1 cellular context compared by ENCODE assay signal in the genomic region with DNA sequence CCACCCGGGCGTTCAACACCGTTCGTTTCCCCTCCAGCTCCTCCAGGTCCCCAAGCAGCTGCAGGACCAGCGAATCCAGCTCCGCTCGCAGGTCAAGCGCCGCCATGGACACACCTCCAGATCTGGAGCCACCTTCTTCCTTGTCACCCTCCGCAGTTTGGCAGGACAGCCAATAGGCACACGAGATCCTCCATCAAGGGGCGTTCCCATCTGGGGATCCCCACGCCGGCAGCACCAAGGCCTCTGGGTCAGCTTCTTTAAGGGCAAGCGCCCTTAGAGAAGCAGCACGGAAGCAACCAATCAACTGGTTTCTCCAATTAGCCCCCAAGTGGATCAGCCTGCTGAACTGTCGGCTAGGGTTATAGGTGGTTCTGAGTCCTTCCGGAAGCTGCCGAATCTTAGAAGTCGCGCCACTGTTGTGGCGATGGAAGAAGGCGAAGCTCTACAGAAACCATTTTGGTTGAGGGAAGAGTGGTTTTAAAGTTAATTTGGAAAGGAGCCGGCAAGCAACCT.
A peak's percentile ranks its signal among the peaks of the same experiment; 100 is the strongest.
TF ChIP-seq lines count a peak whose summit lies in the region.

No MANE protein-coding gene starts in this region.

TF ChIP-seq in HepG2, 621 proteins besides CTCF, POLR2A, EP300 and RAD21 (continued from another document and continues in another):
- TF ChIP-seq ZNF749 (CRISPR knock-in tag; IDR thresholded peaks at IDR 0.05; ENCODE audit: borderline replicate concordance) (no peak), SRY (CRISPR knock-in tag; IDR thresholded peaks at IDR 0.05) (no peak), SNRNP70 (IDR thresholded peaks at IDR 0.05; ENCODE audit: low read depth, low read length) (no peak), ZBTB3 (CRISPR knock-in tag; IDR thresholded peaks at IDR 0.05; ENCODE audit: borderline replicate concordance, low read depth) (no peak), DNMT1 (CRISPR knock-in tag; IDR thresholded peaks at IDR 0.05) (no peak), ZBTB7A (CRISPR knock-in tag; IDR thresholded peaks at IDR 0.05) (no peak), MIXL1 (CRISPR knock-in tag; IDR thresholded peaks at IDR 0.05) (peak; percentile 20; the same call in 1 of the 2 replicates), ZSCAN22 (CRISPR knock-in tag; IDR thresholded peaks at IDR 0.05) (no peak; the same call in 1 of the 2 replicates), SAFB2 (CRISPR knock-in tag; IDR thresholded peaks at IDR 0.05; ENCODE audit: borderline replicate concordance, low read depth) (no peak; the same call in 1 of the 2 replicates), CENPT (CRISPR knock-in tag; IDR thresholded peaks at IDR 0.05; ENCODE audit: low read depth) (no peak), FOXC1 (CRISPR knock-in tag; IDR thresholded peaks at IDR 0.05; ENCODE audit: borderline replicate concordance) (peak; percentile 36; the same call in 1 of the 2 replicates), PHF21A (CRISPR knock-in tag; IDR thresholded peaks at IDR 0.05) (no peak), SOX6 (IDR thresholded peaks at IDR 0.05) (no peak), SOX6 (CRISPR knock-in tag; IDR thresholded peaks at IDR 0.05) (no peak), ZNF329 (CRISPR knock-in tag; IDR thresholded peaks at IDR 0.05; ENCODE audit: low read depth) (peak; percentile 48; the same call in 1 of the 2 replicates), POLR2AphosphoS5 (IDR thresholded peaks at IDR 0.05; ENCODE audit: low read depth, low read length) (peak; percentile 82), ZNF850 (CRISPR knock-in tag; conservative IDR thresholded peaks at IDR 0.05) (no peak), ATF7-NPFF (CRISPR knock-in tag; IDR thresholded peaks at IDR 0.05; ENCODE audit: low read depth) (no peak), MYNN (CRISPR knock-in tag; IDR thresholded peaks at IDR 0.05; ENCODE audit: low read depth) (no peak; the same call in 1 of the 2 replicates), ZNF335 (CRISPR knock-in tag; IDR thresholded peaks at IDR 0.05) (no peak), HOXA3 (CRISPR knock-in tag; IDR thresholded peaks at IDR 0.05) (0 out of 2 replicates have a peak, but pooled peaks have one; percentile 87), PRMT3 (CRISPR knock-in tag; IDR thresholded peaks at IDR 0.05; ENCODE audit: borderline replicate concordance, low read depth) (no peak), CHD2 (IDR thresholded peaks at IDR 0.05; ENCODE audit: low read depth, low read length) (no peak), KDM3A (CRISPR knock-in tag; IDR thresholded peaks at IDR 0.05; ENCODE audit: low read depth) (peak; percentile 16; the same call in 1 of the 2 replicates), HCFC1 (IDR thresholded peaks at IDR 0.05; ENCODE audit: low read depth, low read length) (no peak; the same call in 1 of the 2 replicates), ZNF331 (CRISPR knock-in tag; IDR thresholded peaks at IDR 0.05) (no peak; the same call in 1 of the 2 replicates), ZNF484 (CRISPR knock-in tag; IDR thresholded peaks at IDR 0.05; ENCODE audit: borderline replicate concordance, low read depth) (no peak), MATR3 (CRISPR knock-in tag; IDR thresholded peaks at IDR 0.05) (no peak), CAMTA2 (CRISPR knock-in tag; IDR thresholded peaks at IDR 0.05; ENCODE audit: borderline replicate concordance) (no peak), FOXK2 (IDR thresholded peaks at IDR 0.05) (no peak), ZNF652 (CRISPR knock-in tag; IDR thresholded peaks at IDR 0.05; ENCODE audit: borderline replicate concordance, low read depth) (no peak), ZNF883 (CRISPR knock-in tag; IDR thresholded peaks at IDR 0.05; ENCODE audit: not compliant biosample characterization) (peak; percentile 9)
- TF ChIP-seq, protein P1, sequence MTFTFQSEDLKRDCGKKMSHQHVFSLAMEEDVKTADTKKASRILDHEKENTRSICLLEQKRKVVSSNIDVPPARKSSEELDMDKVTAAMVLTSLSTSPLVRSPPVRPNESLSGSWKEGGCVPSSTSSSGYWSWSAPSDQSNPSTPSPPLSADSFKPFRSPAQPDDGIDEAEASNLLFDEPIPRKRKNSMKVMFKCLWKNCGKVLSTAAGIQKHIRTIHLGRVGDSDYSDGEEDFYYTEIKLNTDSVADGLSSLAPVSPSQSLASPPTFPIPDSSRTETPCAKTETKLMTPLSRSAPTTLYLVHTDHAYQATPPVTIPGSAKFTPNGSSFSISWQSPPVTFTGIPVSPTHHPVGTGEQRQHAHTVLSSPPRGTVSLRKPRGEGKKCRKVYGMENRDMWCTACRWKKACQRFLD (CRISPR knock-in tag; IDR thresholded peaks at IDR 0.05; ENCODE audit: borderline replicate concordance) = 0 out of 2 replicates have a peak, but pooled peaks have one; percentile 37
- TF ChIP-seq, protein P2, sequence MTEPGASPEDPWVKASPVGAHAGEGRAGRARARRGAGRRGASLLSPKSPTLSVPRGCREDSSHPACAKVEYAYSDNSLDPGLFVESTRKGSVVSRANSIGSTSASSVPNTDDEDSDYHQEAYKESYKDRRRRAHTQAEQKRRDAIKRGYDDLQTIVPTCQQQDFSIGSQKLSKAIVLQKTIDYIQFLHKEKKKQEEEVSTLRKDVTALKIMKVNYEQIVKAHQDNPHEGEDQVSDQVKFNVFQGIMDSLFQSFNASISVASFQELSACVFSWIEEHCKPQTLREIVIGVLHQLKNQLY (CRISPR knock-in tag; IDR thresholded peaks at IDR 0.05) = peak; percentile 14; the same call in 1 of the 2 replicates
- TF ChIP-seq, protein P3, sequence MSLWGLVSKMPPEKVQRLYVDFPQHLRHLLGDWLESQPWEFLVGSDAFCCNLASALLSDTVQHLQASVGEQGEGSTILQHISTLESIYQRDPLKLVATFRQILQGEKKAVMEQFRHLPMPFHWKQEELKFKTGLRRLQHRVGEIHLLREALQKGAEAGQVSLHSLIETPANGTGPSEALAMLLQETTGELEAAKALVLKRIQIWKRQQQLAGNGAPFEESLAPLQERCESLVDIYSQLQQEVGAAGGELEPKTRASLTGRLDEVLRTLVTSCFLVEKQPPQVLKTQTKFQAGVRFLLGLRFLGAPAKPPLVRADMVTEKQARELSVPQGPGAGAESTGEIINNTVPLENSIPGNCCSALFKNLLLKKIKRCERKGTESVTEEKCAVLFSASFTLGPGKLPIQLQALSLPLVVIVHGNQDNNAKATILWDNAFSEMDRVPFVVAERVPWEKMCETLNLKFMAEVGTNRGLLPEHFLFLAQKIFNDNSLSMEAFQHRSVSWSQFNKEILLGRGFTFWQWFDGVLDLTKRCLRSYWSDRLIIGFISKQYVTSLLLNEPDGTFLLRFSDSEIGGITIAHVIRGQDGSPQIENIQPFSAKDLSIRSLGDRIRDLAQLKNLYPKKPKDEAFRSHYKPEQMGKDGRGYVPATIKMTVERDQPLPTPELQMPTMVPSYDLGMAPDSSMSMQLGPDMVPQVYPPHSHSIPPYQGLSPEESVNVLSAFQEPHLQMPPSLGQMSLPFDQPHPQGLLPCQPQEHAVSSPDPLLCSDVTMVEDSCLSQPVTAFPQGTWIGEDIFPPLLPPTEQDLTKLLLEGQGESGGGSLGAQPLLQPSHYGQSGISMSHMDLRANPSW (CRISPR knock-in tag; IDR thresholded peaks at IDR 0.05; ENCODE audit: borderline replicate concordance) = no peak
- TF ChIP-seq, protein P4, sequence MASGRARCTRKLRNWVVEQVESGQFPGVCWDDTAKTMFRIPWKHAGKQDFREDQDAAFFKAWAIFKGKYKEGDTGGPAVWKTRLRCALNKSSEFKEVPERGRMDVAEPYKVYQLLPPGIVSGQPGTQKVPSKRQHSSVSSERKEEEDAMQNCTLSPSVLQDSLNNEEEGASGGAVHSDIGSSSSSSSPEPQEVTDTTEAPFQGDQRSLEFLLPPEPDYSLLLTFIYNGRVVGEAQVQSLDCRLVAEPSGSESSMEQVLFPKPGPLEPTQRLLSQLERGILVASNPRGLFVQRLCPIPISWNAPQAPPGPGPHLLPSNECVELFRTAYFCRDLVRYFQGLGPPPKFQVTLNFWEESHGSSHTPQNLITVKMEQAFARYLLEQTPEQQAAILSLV (CRISPR knock-in tag; IDR thresholded peaks at IDR 0.05; ENCODE audit: borderline replicate concordance) = peak; percentile 50; the same call in 1 of the 2 replicates
- TF ChIP-seq, protein P5, sequence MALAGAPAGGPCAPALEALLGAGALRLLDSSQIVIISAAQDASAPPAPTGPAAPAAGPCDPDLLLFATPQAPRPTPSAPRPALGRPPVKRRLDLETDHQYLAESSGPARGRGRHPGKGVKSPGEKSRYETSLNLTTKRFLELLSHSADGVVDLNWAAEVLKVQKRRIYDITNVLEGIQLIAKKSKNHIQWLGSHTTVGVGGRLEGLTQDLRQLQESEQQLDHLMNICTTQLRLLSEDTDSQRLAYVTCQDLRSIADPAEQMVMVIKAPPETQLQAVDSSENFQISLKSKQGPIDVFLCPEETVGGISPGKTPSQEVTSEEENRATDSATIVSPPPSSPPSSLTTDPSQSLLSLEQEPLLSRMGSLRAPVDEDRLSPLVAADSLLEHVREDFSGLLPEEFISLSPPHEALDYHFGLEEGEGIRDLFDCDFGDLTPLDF (CRISPR knock-in tag; IDR thresholded peaks at IDR 0.05) = peak; percentile 21; the same call in 1 of the 2 replicates
- TF ChIP-seq, protein P6, sequence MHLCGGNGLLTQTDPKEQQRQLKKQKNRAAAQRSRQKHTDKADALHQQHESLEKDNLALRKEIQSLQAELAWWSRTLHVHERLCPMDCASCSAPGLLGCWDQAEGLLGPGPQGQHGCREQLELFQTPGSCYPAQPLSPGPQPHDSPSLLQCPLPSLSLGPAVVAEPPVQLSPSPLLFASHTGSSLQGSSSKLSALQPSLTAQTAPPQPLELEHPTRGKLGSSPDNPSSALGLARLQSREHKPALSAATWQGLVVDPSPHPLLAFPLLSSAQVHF (CRISPR knock-in tag; IDR thresholded peaks at IDR 0.05) = no peak
- TF ChIP-seq, protein P7, sequence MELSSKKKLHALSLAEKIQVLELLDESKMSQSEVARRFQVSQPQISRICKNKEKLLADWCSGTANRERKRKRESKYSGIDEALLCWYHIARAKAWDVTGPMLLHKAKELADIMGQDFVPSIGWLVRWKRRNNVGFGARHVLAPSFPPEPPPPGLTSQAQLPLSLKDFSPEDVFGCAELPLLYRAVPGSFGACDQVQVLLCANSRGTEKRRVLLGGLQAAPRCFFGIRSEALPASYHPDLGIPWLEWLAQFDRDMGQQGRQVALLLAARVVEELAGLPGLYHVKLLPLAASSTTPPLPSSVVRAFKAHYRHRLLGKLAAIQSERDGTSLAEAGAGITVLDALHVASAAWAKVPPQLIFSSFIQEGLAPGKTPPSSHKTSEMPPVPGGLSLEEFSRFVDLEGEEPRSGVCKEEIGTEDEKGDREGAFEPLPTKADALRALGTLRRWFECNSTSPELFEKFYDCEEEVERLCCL (CRISPR knock-in tag; IDR thresholded peaks at IDR 0.05; ENCODE audit: borderline replicate concordance) = no peak
- TF ChIP-seq, protein P8, sequence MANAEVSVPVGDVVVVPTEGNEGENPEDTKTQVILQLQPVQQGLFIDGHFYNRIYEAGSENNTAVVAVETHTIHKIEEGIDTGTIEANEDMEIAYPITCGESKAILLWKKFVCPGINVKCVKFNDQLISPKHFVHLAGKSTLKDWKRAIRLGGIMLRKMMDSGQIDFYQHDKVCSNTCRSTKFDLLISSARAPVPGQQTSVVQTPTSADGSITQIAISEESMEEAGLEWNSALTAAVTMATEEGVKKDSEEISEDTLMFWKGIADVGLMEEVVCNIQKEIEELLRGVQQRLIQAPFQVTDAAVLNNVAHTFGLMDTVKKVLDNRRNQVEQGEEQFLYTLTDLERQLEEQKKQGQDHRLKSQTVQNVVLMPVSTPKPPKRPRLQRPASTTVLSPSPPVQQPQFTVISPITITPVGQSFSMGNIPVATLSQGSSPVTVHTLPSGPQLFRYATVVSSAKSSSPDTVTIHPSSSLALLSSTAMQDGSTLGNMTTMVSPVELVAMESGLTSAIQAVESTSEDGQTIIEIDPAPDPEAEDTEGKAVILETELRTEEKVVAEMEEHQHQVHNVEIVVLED (CRISPR knock-in tag; IDR thresholded peaks at IDR 0.05; ENCODE audit: borderline replicate concordance) = no peak
- TF ChIP-seq, protein P9, sequence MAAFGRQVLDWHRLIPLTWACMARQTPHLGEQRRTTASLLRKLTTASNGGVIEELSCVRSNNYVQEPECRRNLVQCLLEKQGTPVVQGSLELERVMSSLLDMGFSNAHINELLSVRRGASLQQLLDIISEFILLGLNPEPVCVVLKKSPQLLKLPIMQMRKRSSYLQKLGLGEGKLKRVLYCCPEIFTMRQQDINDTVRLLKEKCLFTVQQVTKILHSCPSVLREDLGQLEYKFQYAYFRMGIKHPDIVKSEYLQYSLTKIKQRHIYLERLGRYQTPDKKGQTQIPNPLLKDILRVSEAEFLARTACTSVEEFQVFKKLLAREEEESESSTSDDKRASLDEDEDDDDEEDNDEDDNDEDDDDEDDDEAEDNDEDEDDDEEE (CRISPR knock-in tag; IDR thresholded peaks at IDR 0.05) = peak; percentile 68; the same call in 1 of the 2 replicates
- TF ChIP-seq, protein P10, sequence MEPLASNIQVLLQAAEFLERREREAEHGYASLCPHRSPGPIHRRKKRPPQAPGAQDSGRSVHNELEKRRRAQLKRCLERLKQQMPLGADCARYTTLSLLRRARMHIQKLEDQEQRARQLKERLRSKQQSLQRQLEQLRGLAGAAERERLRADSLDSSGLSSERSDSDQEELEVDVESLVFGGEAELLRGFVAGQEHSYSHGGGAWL (CRISPR knock-in tag; IDR thresholded peaks at IDR 0.05) = no peak; the same call in 1 of the 2 replicates
- TF ChIP-seq, protein P11, sequence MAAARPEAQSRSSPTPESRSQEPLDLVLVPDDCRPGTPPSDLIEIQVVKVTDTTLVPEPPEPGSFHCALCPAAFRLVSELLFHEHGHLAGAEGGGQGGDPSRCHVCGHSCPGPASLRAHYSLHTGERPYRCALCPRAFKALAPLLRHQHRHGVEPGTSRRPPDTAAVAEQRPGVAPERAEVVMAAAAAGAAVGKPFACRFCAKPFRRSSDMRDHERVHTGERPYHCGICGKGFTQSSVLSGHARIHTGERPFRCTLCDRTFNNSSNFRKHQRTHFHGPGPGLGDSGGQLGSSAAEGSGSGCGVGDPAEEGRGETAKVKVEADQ (CRISPR knock-in tag; IDR thresholded peaks at IDR 0.05; ENCODE audit: borderline replicate concordance) = peak; percentile 10; the same call in 1 of the 2 replicates
- TF ChIP-seq, protein P12, sequence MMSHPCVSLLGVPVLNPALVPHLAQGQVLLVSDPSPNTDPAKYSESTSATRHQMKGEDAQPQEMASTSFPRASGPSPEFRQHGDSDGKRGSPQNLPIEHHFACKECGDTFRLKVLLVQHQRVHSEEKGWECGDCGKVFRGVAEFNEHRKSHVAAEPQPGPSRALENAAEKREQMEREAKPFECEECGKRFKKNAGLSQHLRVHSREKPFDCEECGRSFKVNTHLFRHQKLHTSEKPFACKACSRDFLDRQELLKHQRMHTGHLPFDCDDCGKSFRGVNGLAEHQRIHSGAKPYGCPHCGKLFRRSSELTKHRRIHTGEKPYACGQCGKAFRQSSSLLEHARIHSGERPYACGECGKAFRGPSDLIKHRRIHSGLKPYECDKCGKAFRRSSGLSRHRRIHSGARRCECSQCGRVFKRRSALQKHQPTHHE (CRISPR knock-in tag; IDR thresholded peaks at IDR 0.05; ENCODE audit: borderline replicate concordance) = no peak; the same call in 1 of the 2 replicates
